In genomic region chr7:130560972-130561371, GRCh38 we compare ENCODE assay signal across 8 cellular contexts.
DNase-seq lines count a peak whose midpoint lies in the region; ATAC-seq, FAIRE-seq and TF ChIP-seq lines count a peak whose summit lies in the region.

No MANE protein-coding gene starts in this region.

- no peak for FAIRE-seq in endothelial cell of umbilical vein (lab: Jason Lieb, UNC)

- no peaks in the 10 kb centered on the region for H3K4me1 ChIP-seq in endothelial cell of umbilical vein (ENCODE audit: control insufficient read depth, extremely low read depth, insufficient read depth, low read length)
- no peaks in the 10 kb centered on the region for H3K4me1 ChIP-seq in testis
- H3K4me1 ChIP-seq in left ventricle myocardium inferior = peaks cover 19% of the 10 kb centered on the region

- H3K36me3 Mint-ChIP-seq in activated naive CD8-positive, alpha-beta T cell treated with anti-CD3 and anti-CD28 coated beads, Interleukin-2, amount 10 ng/mL, durations not matched to agents 7 days and 5 days = peaks cover 18% of the 10 kb centered on the region
- peaks cover 15% of the 10 kb centered on the region for H3K36me3 Mint-ChIP-seq in activated naive CD8-positive, alpha-beta T cell treated with anti-CD3 and anti-CD28 coated beads, Interleukin-2, amount 50 U/mL, for 24 hours (ENCODE audit: low read depth)
- peaks cover 12% of the 10 kb centered on the region for H3K36me3 Mint-ChIP-seq in activated T-cell treated with anti-CD3 and anti-CD28 coated beads, Interleukin-2, amount 50 U/mL, for 4 hours (ENCODE audit: insufficient read depth)

- POLR2A ChIA-PET in activated naive CD8-positive, alpha-beta T cell treated with anti-CD3 and anti-CD28 coated beads, Interleukin-2, amount 10 ng/mL, durations not matched to agents 7 days and 5 days (lab: Charles Lee) = no interaction called here
- POLR2A ChIA-PET in endothelial cell of umbilical vein (lab: Charles Lee) = no interaction called here

- TF ChIP-seq POLR2A in endothelial cell of umbilical vein (IDR thresholded peaks at IDR 0.05; ENCODE audit: low read depth, low read length) (no peak), testis (IDR thresholded peaks at IDR 0.05) (no peak)

- no peaks in the 10 kb centered on the region for H3K9me3 ChIP-seq in endothelial cell of umbilical vein (replicated peaks; ENCODE audit: control insufficient read depth, insufficient read depth, low read length)
- H3K9me3 ChIP-seq in testis = no peaks in the 10 kb centered on the region
- H3K9me3 ChIP-seq in left ventricle myocardium inferior (replicated peaks) = peaks cover 16% of the 10 kb centered on the region

- H3K27ac ChIP-seq in endothelial cell of umbilical vein (ENCODE audit: insufficient read depth, low read depth, low read length) (no peak overlapping the region), testis (no peak overlapping the region), left ventricle myocardium inferior (replicated peaks) (no peak overlapping the region)

- H3K79me2 ChIP-seq in endothelial cell of umbilical vein (ENCODE audit: control insufficient read depth, insufficient read depth, low read length) = no peaks in the 10 kb centered on the region

- H2AFZ ChIP-seq in endothelial cell of umbilical vein (ENCODE audit: low read depth, low read length) = peak overlapping the region; percentile 9

- CTCF ChIA-PET in endothelial cell of umbilical vein (lab: Charles Lee) = no interaction called here

- no peak overlapping the region for H3K9ac ChIP-seq in endothelial cell of umbilical vein (replicated peaks; ENCODE audit: extremely low read depth, insufficient read depth, low read length)

- no peak overlapping the region for H3K4me3 ChIP-seq in endothelial cell of umbilical vein (replicated peaks in 1 of 3; ENCODE audit: insufficient read depth in 1 of 3, low read depth in 1 of 3, low read length in 3 of 3)
- H3K4me3 ChIP-seq in testis = no peak overlapping the region
- no peak overlapping the region for H3K4me3 ChIP-seq in left ventricle myocardium inferior

- no peak overlapping the region for H3K27ac Mint-ChIP-seq in activated naive CD8-positive, alpha-beta T cell treated with anti-CD3 and anti-CD28 coated beads, Interleukin-2, amount 10 ng/mL, durations not matched to agents 7 days and 5 days
- H3K27ac Mint-ChIP-seq in activated naive CD8-positive, alpha-beta T cell treated with anti-CD3 and anti-CD28 coated beads, Interleukin-2, amount 50 U/mL, for 24 hours = no peak overlapping the region

- no TSS peak for BruUV-seq in endothelial cell of umbilical vein (replicated peaks; lab: Mats Ljungman, UMichigan)

- no peak overlapping the region for H3K4me3 Mint-ChIP-seq in activated naive CD8-positive, alpha-beta T cell treated with anti-CD3 and anti-CD28 coated beads, Interleukin-2, amount 10 ng/mL, durations not matched to agents 7 days and 5 days
- H3K4me3 Mint-ChIP-seq in activated naive CD8-positive, alpha-beta T cell treated with anti-CD3 and anti-CD28 coated beads, Interleukin-2, amount 50 U/mL, for 24 hours = no peak overlapping the region
- H3K4me3 Mint-ChIP-seq in activated T-cell treated with anti-CD3 and anti-CD28 coated beads, Interleukin-2, amount 50 U/mL, for 4 hours = no peak overlapping the region

- no peaks in the 10 kb centered on the region for H3K27me3 Mint-ChIP-seq in activated naive CD8-positive, alpha-beta T cell treated with anti-CD3 and anti-CD28 coated beads, Interleukin-2, amount 10 ng/mL, durations not matched to agents 7 days and 5 days
- no peaks in the 10 kb centered on the region for H3K27me3 Mint-ChIP-seq in activated naive CD8-positive, alpha-beta T cell treated with anti-CD3 and anti-CD28 coated beads, Interleukin-2, amount 50 U/mL, for 24 hours
- no peaks in the 10 kb centered on the region for H3K27me3 Mint-ChIP-seq in activated T-cell treated with anti-CD3 and anti-CD28 coated beads, Interleukin-2, amount 50 U/mL, for 4 hours (ENCODE audit: low read depth)

- dilution Hi-C loops in endothelial cell of umbilical vein (cut with MboI; ENCODE audit: extremely low pct_ligation_motif_present, low sequenced_read_pairs) = no loop called here

- H3K36me3 ChIP-seq in endothelial cell of umbilical vein (ENCODE audit: control insufficient read depth in 2 of 2, extremely low read depth in 1 of 2, insufficient read depth in 2 of 2, low read length in 2 of 2) (no peaks in the 10 kb centered on the region), testis (ENCODE audit: low read depth, missing control alignments) (no peaks in the 10 kb centered on the region), left ventricle myocardium inferior (peaks cover 15% of the 10 kb centered on the region)

- H3K27me3 ChIP-seq in endothelial cell of umbilical vein (ENCODE audit: control insufficient read depth in 2 of 2, insufficient read depth in 2 of 2, low read length in 2 of 2) (no peaks in the 10 kb centered on the region), testis (no peaks in the 10 kb centered on the region), left ventricle myocardium inferior (ENCODE audit: low read depth) (no peaks in the 10 kb centered on the region)

- H3K9me1 ChIP-seq in endothelial cell of umbilical vein (replicated peaks; ENCODE audit: control insufficient read depth, extremely low read depth, insufficient read depth, low read length) = no peaks in the 10 kb centered on the region

- H3K9me3 Mint-ChIP-seq in activated naive CD8-positive, alpha-beta T cell treated with anti-CD3 and anti-CD28 coated beads, Interleukin-2, amount 10 ng/mL, durations not matched to agents 7 days and 5 days = peaks cover 4% of the 10 kb centered on the region
- peaks cover 9% of the 10 kb centered on the region for H3K9me3 Mint-ChIP-seq in activated naive CD8-positive, alpha-beta T cell treated with anti-CD3 and anti-CD28 coated beads, Interleukin-2, amount 50 U/mL, for 24 hours
- peaks cover 9% of the 10 kb centered on the region for H3K9me3 Mint-ChIP-seq in activated T-cell treated with anti-CD3 and anti-CD28 coated beads, Interleukin-2, amount 50 U/mL, for 4 hours

- no peak for DNase-seq in activated naive CD8-positive, alpha-beta T cell treated with anti-CD3 and anti-CD28 coated beads, Interleukin-2, amount 10 ng/mL, durations not matched to agents 7 days and 5 days
- DNase-seq in activated naive CD8-positive, alpha-beta T cell treated with anti-CD3 and anti-CD28 coated beads, Interleukin-2, amount 50 U/mL, for 24 hours = no peak
- DNase-seq in NCI-H69 (lab: John Stamatoyannopoulos, UW) (peak; percentile 76), endothelial cell of umbilical vein (ENCODE audit: low read depth, low spot score) (peak; percentile 48), testis (no peak), left ventricle myocardium inferior (no peak)
- DNase-seq in activated T-cell treated with anti-CD3 and anti-CD28 coated beads, Interleukin-2, amount 50 U/mL, for 4 hours = no peak

- H3K4me2 ChIP-seq in endothelial cell of umbilical vein (ENCODE audit: insufficient read depth, low read length) = no peak overlapping the region

- ATAC-seq in activated naive CD8-positive, alpha-beta T cell treated with anti-CD3 and anti-CD28 coated beads, Interleukin-2, amount 10 ng/mL, durations not matched to agents 7 days and 5 days (ENCODE audit: low read depth) = peak; percentile 68
- ATAC-seq in activated naive CD8-positive, alpha-beta T cell treated with anti-CD3 and anti-CD28 coated beads, Interleukin-2, amount 50 U/mL, for 24 hours = no peak
- peak; percentile 73 for ATAC-seq in HG02763 (IDR thresholded peaks at IDR 0.05; ENCODE audit: unreplicated experiment)
- no peak for ATAC-seq in activated T-cell treated with anti-CD3 and anti-CD28 coated beads, Interleukin-2, amount 50 U/mL, for 4 hours

- H3K4me1 Mint-ChIP-seq in activated naive CD8-positive, alpha-beta T cell treated with anti-CD3 and anti-CD28 coated beads, Interleukin-2, amount 10 ng/mL, durations not matched to agents 7 days and 5 days = peaks cover 4% of the 10 kb centered on the region
- H3K4me1 Mint-ChIP-seq in activated naive CD8-positive, alpha-beta T cell treated with anti-CD3 and anti-CD28 coated beads, Interleukin-2, amount 50 U/mL, for 24 hours = peaks cover 2% of the 10 kb centered on the region
- H3K4me1 Mint-ChIP-seq in activated T-cell treated with anti-CD3 and anti-CD28 coated beads, Interleukin-2, amount 50 U/mL, for 4 hours (ENCODE audit: low read depth) = no peaks in the 10 kb centered on the region

- 62 to 73% methylated on average over 1 of the region's 1 CpG for WGBS in testis, 2 donors

- intact Hi-C loops in endothelial cell of umbilical vein (cut with micrococcal nuclease) (loop anchor here (1.0 to 2.0 kb wide), 3 partner anchors 68 to 488 kb away; partner anchors contain the start of gene MEST), testis (cut with DNase I; ENCODE audit: low total_unique reads) (no loop called here), left ventricle myocardium inferior (cut with micrococcal nuclease) (no loop called here)

- H4K20me1 ChIP-seq in endothelial cell of umbilical vein (replicated peaks; ENCODE audit: control insufficient read depth, extremely low read depth, insufficient read depth, low read length) = no peaks in the 10 kb centered on the region

- no peak for TF ChIP-seq CTCF in endothelial cell of umbilical vein (IDR thresholded peaks at IDR 0.05; ENCODE audit: extremely low read depth in 1 of 2, insufficient read depth in 1 of 2, low read depth in 1 of 2, low read length in 2 of 2)
- TF ChIP-seq CTCF in testis (IDR thresholded peaks at IDR 0.05) = no peak
- no peak for TF ChIP-seq CTCF in left ventricle myocardium inferior (IDR thresholded peaks at IDR 0.05; ENCODE audit: borderline replicate concordance)

TF ChIP-seq in endothelial cell of umbilical vein, 7 proteins besides CTCF, POLR2A, EP300 and RAD21:
- TF ChIP-seq GATA2 (IDR thresholded peaks at IDR 0.05; ENCODE audit: insufficient read depth, insufficient read length, low read depth, low read length) (no peak), FOS (IDR thresholded peaks at IDR 0.05; ENCODE audit: borderline replicate concordance, insufficient read depth, low read length) (no peak), POLR2AphosphoS5 (IDR thresholded peaks at IDR 0.05; ENCODE audit: insufficient read depth, low read depth, low read length) (no peak), EZH2 (IDR thresholded peaks at IDR 0.05; ENCODE audit: borderline replicate concordance, low read depth, low read length, severe bottlenecking) (no peak), MYC (IDR thresholded peaks at IDR 0.05; ENCODE audit: low read depth, low read length) (no peak), JUN (IDR thresholded peaks at IDR 0.05; ENCODE audit: borderline replicate concordance, insufficient read depth, insufficient read length, low read depth) (no peak)
- TF ChIP-seq, protein P1, sequence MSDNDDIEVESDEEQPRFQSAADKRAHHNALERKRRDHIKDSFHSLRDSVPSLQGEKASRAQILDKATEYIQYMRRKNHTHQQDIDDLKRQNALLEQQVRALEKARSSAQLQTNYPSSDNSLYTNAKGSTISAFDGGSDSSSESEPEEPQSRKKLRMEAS (IDR thresholded peaks at IDR 0.05; ENCODE audit: insufficient read depth, insufficient read length) = no peak

Comparison
In these comparisons a context has a peak if more than half of its experiments do, and no peak if none do; other contexts are left out.
1. ATAC-seq: peak in activated naive CD8-positive, alpha-beta T cell treated with anti-CD3 and anti-CD28 coated beads, Interleukin-2, amount 10 ng/mL, durations not matched to agents 7 days and 5 days (single experiment) and HG02763 (single experiment); none in activated naive CD8-positive, alpha-beta T cell treated with anti-CD3 and anti-CD28 coated beads, Interleukin-2, amount 50 U/mL, for 24 hours (single experiment) and activated T-cell treated with anti-CD3 and anti-CD28 coated beads, Interleukin-2, amount 50 U/mL, for 4 hours (0 of 2).
2. DNase-seq: peak in NCI-H69 (single experiment) and endothelial cell of umbilical vein (single experiment); none in activated naive CD8-positive, alpha-beta T cell treated with anti-CD3 and anti-CD28 coated beads, Interleukin-2, amount 10 ng/mL, durations not matched to agents 7 days and 5 days (single experiment), activated naive CD8-positive, alpha-beta T cell treated with anti-CD3 and anti-CD28 coated beads, Interleukin-2, amount 50 U/mL, for 24 hours (single experiment), activated T-cell treated with anti-CD3 and anti-CD28 coated beads, Interleukin-2, amount 50 U/mL, for 4 hours (single experiment), testis (single experiment) and left ventricle myocardium inferior (single experiment).